13 cellular contexts compared by ENCODE assay signal in the genomic region with DNA sequence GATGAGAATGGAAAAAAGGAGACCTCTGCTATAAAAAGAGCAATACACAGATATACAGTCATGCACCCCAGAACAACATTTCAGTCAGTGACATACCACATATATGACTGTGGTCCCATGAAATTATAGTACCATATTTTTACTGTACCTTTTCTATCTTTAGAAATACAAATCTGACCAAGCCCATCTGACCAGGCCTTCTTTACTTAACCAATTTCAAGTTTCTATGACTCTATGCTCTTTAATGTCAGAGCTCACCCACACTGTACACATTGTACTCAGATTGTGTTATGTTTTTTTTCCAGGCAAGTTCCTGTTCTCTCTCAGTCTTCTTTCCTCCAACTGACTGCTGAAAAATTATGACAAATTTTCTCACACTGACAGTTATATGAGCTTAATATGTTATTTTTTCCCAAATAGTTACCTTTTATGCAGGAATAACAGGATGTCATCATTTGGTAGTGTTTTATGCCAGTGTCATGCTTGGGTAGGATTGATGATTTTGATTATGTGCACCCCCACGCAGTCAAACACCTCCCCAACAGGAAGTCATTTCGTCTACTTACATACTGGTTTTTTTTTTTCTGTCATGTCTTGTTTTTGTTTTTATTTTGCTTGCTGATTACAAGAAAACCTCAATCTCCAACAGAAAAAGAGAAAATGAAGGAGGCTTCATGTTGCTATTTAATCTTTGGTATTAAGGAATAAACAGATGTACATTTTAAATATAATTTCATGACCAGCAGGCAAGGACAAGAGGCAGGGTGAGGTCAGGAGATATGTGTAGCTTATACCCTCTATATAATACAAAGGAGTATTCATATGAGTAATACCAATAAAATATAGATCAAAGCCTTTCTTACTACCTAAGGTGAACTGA. TPM values are rescaled to one million over a fixed set of nuclear protein-coding genes. Genes with fewer than 3 reads are reported as not detected.
DNase-seq lines count a peak whose midpoint lies in the region; ATAC-seq and TF ChIP-seq lines count a peak whose summit lies in the region.
"Had no signal": no experiment of that assay in that cellular context is flagged by ENCODE, and none has a peak within 500 bp of the region (broad histone marks: within the 10 kb centered on the region; RNA-seq: fewer than 3 reads in every experiment).

No MANE protein-coding gene starts in this region.

- ATAC-seq in heart left ventricle (peak in 3 of 4 donors; percentile 28 to 61 (median 39)), HG03575 (IDR thresholded peaks at IDR 0.05; ENCODE audit: extremely low read depth, insufficient number of reproducible peaks, low FRiP score, unreplicated experiment) (peak; percentile 36), aorta (ENCODE audit: low FRiP score) (peak; percentile 7), GM21360 (IDR thresholded peaks at IDR 0.05; ENCODE audit: unreplicated experiment) (no peak)
- ATAC-seq: foreskin keratinocyte had no signal

- H3K9me3 ChIP-seq in heart left ventricle (no peaks in the 10 kb centered on the region), right atrium auricular region (no peaks in the 10 kb centered on the region), aorta (ENCODE audit: control insufficient read depth, low read length) (no peaks in the 10 kb centered on the region), BE2C (no peaks in the 10 kb centered on the region)
- no peaks in the 10 kb centered on the region for H3K9me3 ChIP-seq in effector memory CD4-positive, alpha-beta T cell (ENCODE audit: control insufficient read depth, low read length)

- H3K4me3 ChIP-seq in heart left ventricle: no peak overlapping the region
- no peak overlapping the region for H3K4me3 ChIP-seq in right atrium auricular region
- H3K4me3 ChIP-seq in effector memory CD4-positive, alpha-beta T cell (ENCODE audit: insufficient read depth, low read depth, low read length, poor library complexity, severe bottlenecking): peak overlapping the region; percentile 38
- no peak overlapping the region for H3K4me3 ChIP-seq in aorta (ENCODE audit: low read length in 2 of 2)
- H3K4me3 ChIP-seq in BE2C (ENCODE audit: low read depth, low read length): no peak overlapping the region

- DNase-seq in heart left ventricle (no peak), right atrium auricular region (ENCODE audit: low spot score) (no peak), aorta (no peak), mucosa of gallbladder (ENCODE audit: low spot score) (no peak), BE2C (no peak)
- DNase-seq in effector memory CD4-positive, alpha-beta T cell: no peak
- DNase-seq: amygdala; foreskin keratinocyte; NCI-H1930; stimulated activated CD4-positive, alpha-beta T cell treated with anti-CD3 and anti-CD28 coated beads, Interleukin-2, amount 100 ng/mL, for 48 hours had no signal

- TF ChIP-seq CTCF in heart left ventricle (IDR thresholded peaks at IDR 0.05) (no peak), right atrium auricular region (IDR thresholded peaks at IDR 0.05) (no peak), BE2C (IDR thresholded peaks at IDR 0.05; ENCODE audit: low read depth, low read length) (no peak)

- intact Hi-C loops in heart left ventricle (cut with DNase I): loop anchor here in 1 of 10 donors (10.0 kb wide), 1 partner anchor 182 kb away; no protein-coding TSS in a partner anchor
- intact Hi-C loops in aorta (cut with DNase I): no loop called here

- H3K4me1 ChIP-seq in heart left ventricle: peaks cover 0 to 18% (median 0%) of the 10 kb centered on the region in 12 donors
- H3K4me1 ChIP-seq in right atrium auricular region: no peaks in the 10 kb centered on the region
- no peaks in the 10 kb centered on the region for H3K4me1 ChIP-seq in effector memory CD4-positive, alpha-beta T cell (ENCODE audit: control insufficient read depth, insufficient read depth, low read length, poor library complexity, severe bottlenecking)
- no peaks in the 10 kb centered on the region for H3K4me1 ChIP-seq in aorta (ENCODE audit: control insufficient read depth in 1 of 2, insufficient read depth in 2 of 2, low read length in 2 of 2)
- H3K4me1 ChIP-seq in BE2C: no peaks in the 10 kb centered on the region
- H3K4me1 ChIP-seq: foreskin keratinocyte had no signal

- H3K27ac ChIP-seq in heart left ventricle: peak overlapping the region in 1 of 12 donors; percentile 29
- no peak overlapping the region for H3K27ac ChIP-seq in right atrium auricular region
- H3K27ac ChIP-seq in effector memory CD4-positive, alpha-beta T cell (ENCODE audit: insufficient read depth, low read length, poor library complexity, severe bottlenecking): no peak overlapping the region
- H3K27ac ChIP-seq in aorta (ENCODE audit: low read depth in 1 of 2, low read length in 2 of 2): no peak overlapping the region
- H3K27ac ChIP-seq: C4-2B, foreskin keratinocyte had no signal

- H3K36me3 ChIP-seq in heart left ventricle (no peaks in the 10 kb centered on the region), right atrium auricular region (no peaks in the 10 kb centered on the region), aorta (ENCODE audit: control insufficient read depth in 1 of 2, insufficient read depth in 2 of 2, low read length in 1 of 2) (no peaks in the 10 kb centered on the region), BE2C (no peaks in the 10 kb centered on the region)
- H3K36me3 ChIP-seq in effector memory CD4-positive, alpha-beta T cell (ENCODE audit: control insufficient read depth, insufficient read depth, low read length): no peaks in the 10 kb centered on the region

- 54 to 59% (median 57%) methylated on average over 2 of the region's 2 CpGs for WGBS in heart left ventricle, 4 donors
- WGBS in aorta, 2 donors: 60 to 65% methylated on average over 2 of the region's 2 CpGs

- TF ChIP-seq POLR2A in heart left ventricle (IDR thresholded peaks at IDR 0.05): no peak

- H3K27me3 ChIP-seq in heart left ventricle (no peaks in the 10 kb centered on the region), right atrium auricular region (no peaks in the 10 kb centered on the region), aorta (ENCODE audit: control insufficient read depth in 1 of 2, insufficient read depth in 2 of 2, low read length in 1 of 2) (no peaks in the 10 kb centered on the region), BE2C (no peaks in the 10 kb centered on the region)
- H3K27me3 ChIP-seq in effector memory CD4-positive, alpha-beta T cell (replicated peaks; ENCODE audit: control insufficient read depth, insufficient read depth, low read length, poor library complexity, severe bottlenecking): no peaks in the 10 kb centered on the region
- H3K27me3 ChIP-seq: foreskin keratinocyte had no signal

RNA-seq across cellular contexts. Expression of a gene that starts 8.2 kb away (rescaled TPM):
- total RNA-seq in heart left ventricle (10 to 100 TPM; 30.0 to 74.4 (median 44.8) TPM), right atrium auricular region (10 to 100 TPM; 24.6 to 27.3 TPM), aorta (100 to 1,000 TPM in 1 of 2 donors, 10 to 100 TPM in 1; 93.3 to 126 TPM), mucosa of gallbladder (33.6 TPM)
- polyA plus RNA-seq in heart left ventricle (10 to 100 TPM; 18.6 to 25.4 TPM), aorta (10 to 100 TPM in 1 of 2 donors, 1 to 10 TPM in 1; 3.3 to 15.0 TPM)
- polyA plus RNA-seq in BE2C (2012; ENCODE audit: insufficient read depth, insufficient read length, low read depth): 16.5 TPM
